ENCODE assay signal across 8 cellular contexts in genomic region chr2:162613839-162614238, GRCh38.
"Had no signal": no experiment of that assay in that cellular context is flagged by ENCODE, and none has a peak within 500 bp of the region (broad histone marks: within the 10 kb centered on the region; RNA-seq: fewer than 3 reads in every experiment).

No MANE protein-coding gene starts in this region.

- ATAC-seq: GM12878 had no signal

- FAIRE-seq: G401.6, GM12878, GM12891, GM12892, GM18507, GM19239 had no signal

- H3K4me3 ChIP-seq: GM12878 had no signal

- DNase-seq: GDM1, GF-D8 had no signal
